Comparison of ENCODE assay signal across 31 cellular contexts in the genomic region with DNA sequence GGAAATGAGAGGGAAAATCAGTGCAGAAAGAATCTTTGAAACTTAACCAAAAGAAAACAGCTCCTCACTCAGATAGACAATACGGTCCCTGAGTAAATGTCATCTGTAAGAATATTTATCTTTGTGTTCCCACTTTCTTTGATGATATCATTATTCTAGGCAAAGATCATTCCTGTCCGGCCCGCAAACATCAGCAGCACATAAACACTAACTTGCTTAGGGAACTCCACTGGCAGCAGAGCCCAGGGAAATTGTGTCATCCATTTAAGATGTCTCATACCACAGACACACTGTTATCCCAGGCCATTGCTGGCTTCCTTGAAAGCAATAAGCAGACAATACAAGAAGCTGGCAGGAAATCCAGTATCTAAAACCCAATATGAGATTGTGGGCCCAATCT. TPM values are rescaled to one million over a fixed set of nuclear protein-coding genes. Genes with fewer than 3 reads are reported as not detected.
DNase-seq lines count a peak whose midpoint lies in the region; ATAC-seq and TF ChIP-seq lines count a peak whose summit lies in the region.
"Had no signal": no experiment of that assay in that cellular context is flagged by ENCODE, and none has a peak within 500 bp of the region (broad histone marks: within the 10 kb centered on the region; RNA-seq: fewer than 3 reads in every experiment).

No MANE protein-coding gene starts in this region.

- H3K23ac ChIP-seq in IMR-90 (ENCODE audit: low read depth, low read length): no peak overlapping the region

- no peak overlapping the region for H3K56ac ChIP-seq in IMR-90 (ENCODE audit: extremely low read depth, insufficient read depth, low read length)

- H2AK9ac ChIP-seq in IMR-90 (replicated peaks; ENCODE audit: low read depth, low read length, poor library complexity): no peak overlapping the region

- no peak overlapping the region for H2BK15ac ChIP-seq in IMR-90 (ENCODE audit: low read depth, low read length)

- H4K8ac ChIP-seq in IMR-90 (ENCODE audit: low read depth in 2 of 2, low read length in 2 of 2): no peak overlapping the region

- H3K14ac ChIP-seq in IMR-90 (replicated peaks; ENCODE audit: low read depth, low read length): no peak overlapping the region

- TF ChIP-seq RAD21 in IMR-90 (IDR thresholded peaks at IDR 0.05; ENCODE audit: low read length): no peak

- dilution Hi-C loops in IMR-90 (cut with HindIII; ENCODE audit: low sequenced_read_pairs, unreplicated experiment): no loop called here

- no peak overlapping the region for H3K18ac ChIP-seq in IMR-90 (ENCODE audit: low read depth, low read length)

- no peaks in the 10 kb centered on the region for H3K79me1 ChIP-seq in IMR-90 (ENCODE audit: low read depth in 1 of 2, low read length in 2 of 2)

- in situ Hi-C loops in IMR-90 (cut with MboI; ENCODE audit: low sequenced_read_pairs): no loop called here
- in situ Hi-C loops in astrocyte of the spinal cord (cut with HindIII; ENCODE audit: low sequenced_read_pairs): no loop called here

- H3K4ac ChIP-seq in IMR-90 (ENCODE audit: low read depth, low read length): no peak overlapping the region

- H3K9me3 Mint-ChIP-seq in activated CD8-positive, alpha-beta T cell treated with anti-CD3 and anti-CD28 coated beads, Interleukin-2, amount 10 ng/mL, durations not matched to agents 7 days and 5 days (ENCODE audit: insufficient read depth): no peaks in the 10 kb centered on the region
- H3K9me3 Mint-ChIP-seq: naive B cell had no signal

- no peaks in the 10 kb centered on the region for H3K4me1 ChIP-seq in IMR-90 (ENCODE audit: control insufficient read depth, insufficient read depth, low read length)
- H3K4me1 ChIP-seq: colonic mucosa, foreskin keratinocyte, SJCRH30, tibial nerve had no signal

- H3K4me2 ChIP-seq in IMR-90 (ENCODE audit: low read depth, low read length): peak overlapping the region; percentile 27; the same call in 1 of the 2 replicates

- POLR2A ChIA-PET in IMR-90 (lab: Charles Lee; ENCODE audit: unreplicated experiment): no interaction called here
- POLR2A ChIA-PET in activated CD8-positive, alpha-beta T cell treated with anti-CD3 and anti-CD28 coated beads, Interleukin-2, amount 10 ng/mL, durations not matched to agents 7 days and 5 days (lab: Charles Lee): no interaction called here

- H3K27ac Mint-ChIP-seq in activated CD8-positive, alpha-beta T cell treated with anti-CD3 and anti-CD28 coated beads, Interleukin-2, amount 10 ng/mL, durations not matched to agents 7 days and 5 days: no peak overlapping the region
- H3K27ac Mint-ChIP-seq: activated naive CD8-positive, alpha-beta T cell treated with anti-CD3 and anti-CD28 coated beads, Interleukin-2, amount 10 ng/mL, durations not matched to agents 7 days and 5 days; brain; CD14-positive monocyte; endodermal cell; stimulated activated naive CD8-positive, alpha-beta T cell treated with anti-CD3 and anti-CD28 coated beads, Interleukin-15, amount 100 ng/mL, for 72 hours had no signal

- no peaks in the 10 kb centered on the region for H3K27me3 Mint-ChIP-seq in activated CD8-positive, alpha-beta T cell treated with anti-CD3 and anti-CD28 coated beads, Interleukin-2, amount 10 ng/mL, durations not matched to agents 7 days and 5 days (ENCODE audit: low read depth)
- H3K27me3 Mint-ChIP-seq: activated naive CD8-positive, alpha-beta T cell treated with anti-CD3 and anti-CD28 coated beads, Interleukin-2, amount 10 ng/mL, durations not matched to agents 7 days and 5 days; brain; naive B cell; stimulated activated naive CD8-positive, alpha-beta T cell treated with anti-CD3 and anti-CD28 coated beads, Interleukin-15, amount 100 ng/mL, for 72 hours had no signal

- no TSS peak for BruUV-seq in IMR-90 (replicated peaks; lab: Mats Ljungman, UMichigan)

- no peaks in the 10 kb centered on the region for H3K9me3 ChIP-seq in IMR-90 (ENCODE audit: control insufficient read depth, insufficient read depth, low read length)
- H3K9me3 ChIP-seq: colonic mucosa, SJCRH30 had no signal

- no peaks in the 10 kb centered on the region for H3K36me3 Mint-ChIP-seq in activated CD8-positive, alpha-beta T cell treated with anti-CD3 and anti-CD28 coated beads, Interleukin-2, amount 10 ng/mL, durations not matched to agents 7 days and 5 days (ENCODE audit: low read depth)
- H3K36me3 Mint-ChIP-seq: activated naive CD8-positive, alpha-beta T cell treated with anti-CD3 and anti-CD28 coated beads, Interleukin-2, amount 10 ng/mL, durations not matched to agents 7 days and 5 days; brain; CD14-positive monocyte; naive B cell had no signal

- no peak overlapping the region for H3K27ac ChIP-seq in IMR-90 (ENCODE audit: insufficient read depth, low read length)
- H3K27ac ChIP-seq: colonic mucosa, foreskin keratinocyte, SJCRH30, tibial nerve, WERI-Rb-1 had no signal

- H3K4me3 ChIP-seq in IMR-90 (ENCODE audit: insufficient read depth, low read depth, low read length): no peak overlapping the region
- no peak overlapping the region for H3K4me3 ChIP-seq in astrocyte of the spinal cord (ENCODE audit: low read depth, low read length)
- H3K4me3 ChIP-seq: colonic mucosa, SJCRH30, tibial nerve had no signal

- TF ChIP-seq CTCF in IMR-90 (conservative IDR thresholded peaks at IDR 0.05; ENCODE audit: low read depth, low read length) (no peak), astrocyte of the spinal cord (IDR thresholded peaks at IDR 0.05; ENCODE audit: low read depth, low read length) (no peak)

- H3K4me3 Mint-ChIP-seq in activated CD8-positive, alpha-beta T cell treated with anti-CD3 and anti-CD28 coated beads, Interleukin-2, amount 10 ng/mL, durations not matched to agents 7 days and 5 days: no peak overlapping the region
- H3K4me3 Mint-ChIP-seq: activated naive CD8-positive, alpha-beta T cell treated with anti-CD3 and anti-CD28 coated beads, Interleukin-2, amount 10 ng/mL, durations not matched to agents 7 days and 5 days; brain; CD14-positive monocyte; endodermal cell; naive B cell; stimulated activated naive CD8-positive, alpha-beta T cell treated with anti-CD3 and anti-CD28 coated beads, Interleukin-15, amount 100 ng/mL, for 72 hours had no signal

- peak; percentile 99 for ATAC-seq in IMR-90 (ENCODE audit: low read depth)
- ATAC-seq in activated CD8-positive, alpha-beta T cell treated with anti-CD3 and anti-CD28 coated beads, Interleukin-2, amount 10 ng/mL, durations not matched to agents 7 days and 5 days: no peak
- no peak for ATAC-seq in HG02763 (IDR thresholded peaks at IDR 0.05; ENCODE audit: unreplicated experiment)
- no peak for ATAC-seq in HG02852 (IDR thresholded peaks at IDR 0.05; ENCODE audit: unreplicated experiment)
- ATAC-seq: foreskin keratinocyte; left lobe of liver; Panc1; stimulated activated naive CD8-positive, alpha-beta T cell treated with anti-CD3 and anti-CD28 coated beads, Interleukin-15, amount 100 ng/mL, for 72 hours had no signal

- no peak overlapping the region for H2AK5ac ChIP-seq in IMR-90 (ENCODE audit: low read depth, low read length)

- no peaks in the 10 kb centered on the region; the same call in 1 of the 2 replicates for H3K9me1 ChIP-seq in IMR-90 (ENCODE audit: insufficient read depth, low read length)

- H2BK5ac ChIP-seq in IMR-90 (ENCODE audit: low read depth, low read length, poor library complexity, severe bottlenecking): no peak overlapping the region

- TF ChIP-seq POLR2A in IMR-90 (IDR thresholded peaks at IDR 0.05; ENCODE audit: low read depth, low read length): no peak

- intact Hi-C loops in IMR-90 (cut with micrococcal nuclease): loop anchor here (1.0 kb wide), 1 partner anchor 9 kb away; no protein-coding TSS in a partner anchor

- H2AFZ ChIP-seq in IMR-90 (replicated peaks; ENCODE audit: low read length, poor library complexity): no peak overlapping the region

- H3K36me3 ChIP-seq in IMR-90 (ENCODE audit: control insufficient read depth, insufficient read depth, low read length): no peaks in the 10 kb centered on the region
- H3K36me3 ChIP-seq: colonic mucosa, SJCRH30, tibial nerve, WERI-Rb-1 had no signal

- H3K27me3 ChIP-seq in IMR-90 (ENCODE audit: control insufficient read depth, insufficient read depth, low read length): peaks cover 28% of the 10 kb centered on the region
- H3K27me3 ChIP-seq: colonic mucosa, tibial nerve had no signal

- no peaks in the 10 kb centered on the region for H4K20me1 ChIP-seq in IMR-90 (ENCODE audit: insufficient read depth, low read length)

- CTCF ChIA-PET in IMR-90 (lab: Yijun Ruan, JAX): interaction anchor here (1.5 kb wide), 1 partner anchor 9 kb away, joined by 4 read pairs; no protein-coding TSS in a partner anchor
- CTCF ChIA-PET in activated CD8-positive, alpha-beta T cell treated with anti-CD3 and anti-CD28 coated beads, Interleukin-2, amount 10 ng/mL, durations not matched to agents 7 days and 5 days (lab: Charles Lee): interaction anchor here (0.9 to 2.4 kb wide), 2 partner anchors 17 to 183 kb away, joined by 3 to 9 read pairs; no protein-coding TSS in a partner anchor

- H4K91ac ChIP-seq in IMR-90 (ENCODE audit: insufficient read depth, low read depth, low read length): no peak overlapping the region

- no peak overlapping the region for H2BK120ac ChIP-seq in IMR-90 (ENCODE audit: low read depth, low read length)

- no peak overlapping the region for H3K9ac ChIP-seq in IMR-90 (ENCODE audit: low read depth, low read length)

- peak; percentile 75 for DNase-seq in AG20443 (ENCODE audit: low spot score)
- peak; percentile 83 for DNase-seq in IMR-90
- peak; percentile 52 for DNase-seq in astrocyte of the spinal cord (ENCODE audit: low read depth, low spot score)
- peak; percentile 24 for DNase-seq in iris pigment epithelial cell (ENCODE audit: low read depth)
- no peak for DNase-seq in activated CD8-positive, alpha-beta T cell treated with anti-CD3 and anti-CD28 coated beads, Interleukin-2, amount 10 ng/mL, durations not matched to agents 7 days and 5 days
- DNase-seq in NCI-H1694 (lab: John Stamatoyannopoulos, UW): no peak
- DNase-seq: activated CD4-positive, alpha-beta T cell treated with anti-CD3 and anti-CD28 coated beads, Interleukin-2, amount 50 U/mL, for 48 hours; activated naive CD8-positive, alpha-beta T cell treated with anti-CD3 and anti-CD28 coated beads, Interleukin-2, amount 10 ng/mL, durations not matched to agents 7 days and 5 days; colonic mucosa; endodermal cell; foreskin keratinocyte; Kasumi-1; naive B cell; NCI-H1092; NCI-H2029 treated with DMSO at 0.1 percent for 48 hours; NCI-H345; NK-92 treated with Interleukin-12 subunit alpha and Interleukin-12 subunit beta, amount 100 ng/mL, for 24 hours; retina; SJCRH30; stimulated activated CD4-positive, alpha-beta T cell treated with anti-CD3 and anti-CD28 coated beads, Interleukin-12 subunit alpha, Interleukin-12 subunit beta, amount 100 ng/mL, for 4 hours; stimulated activated naive CD8-positive, alpha-beta T cell treated with anti-CD3 and anti-CD28 coated beads, Interleukin-15, amount 100 ng/mL, for 72 hours; T-helper 2 cell; WERI-Rb-1 had no signal

- H2BK20ac ChIP-seq in IMR-90 (ENCODE audit: low read depth, low read length): no peak overlapping the region

- 0% methylated on average over 2 of the region's 3 CpGs; no CpG with 5 or more reads in 1 of the 2 experiments for WGBS in IMR-90 (ENCODE audit: extremely low coverage in 2 of 2, insufficient read length in 1 of 2), 2 experiments

- no peaks in the 10 kb centered on the region for H3K4me1 Mint-ChIP-seq in activated CD8-positive, alpha-beta T cell treated with anti-CD3 and anti-CD28 coated beads, Interleukin-2, amount 10 ng/mL, durations not matched to agents 7 days and 5 days (ENCODE audit: low read depth)
- H3K4me1 Mint-ChIP-seq: activated naive CD8-positive, alpha-beta T cell treated with anti-CD3 and anti-CD28 coated beads, Interleukin-2, amount 10 ng/mL, durations not matched to agents 7 days and 5 days; CD14-positive monocyte; stimulated activated naive CD8-positive, alpha-beta T cell treated with anti-CD3 and anti-CD28 coated beads, Interleukin-15, amount 100 ng/mL, for 72 hours had no signal

- no peak overlapping the region for H4K5ac ChIP-seq in IMR-90 (ENCODE audit: low read depth, low read length)

RNA-seq across cellular contexts. Expression of gene CD96, which starts 20.1 kb away (rescaled TPM):
- total RNA-seq in IMR-90 (2012; rRNA removed): 0.18 and 0.28 TPM in 2 replicates
- polyA plus RNA-seq in IMR-90 (2012; rRNA removed): 0.05 and 0.06 TPM in 2 replicates
- 0.04 and 0.05 TPM in 2 replicates for polyA plus RNA-seq in IMR-90 (2012; cell fraction: cytosol; rRNA removed)
- 0.21 TPM in 1 of 2 replicates, not detected in the other for polyA plus RNA-seq in IMR-90 (2012; cell fraction: nucleus; rRNA removed; ENCODE audit: low replicate concordance)
- total RNA-seq in activated CD8-positive, alpha-beta T cell treated with anti-CD3 and anti-CD28 coated beads, Interleukin-2, amount 10 ng/mL, durations not matched to agents 7 days and 5 days: 100 to 1,000 TPM; 293 to 303 TPM
- total RNA-seq: A673, endodermal cell had no signal

Comparison
In these comparisons a context has a peak if more than half of its experiments do, and no peak if none do; other contexts are left out.
1. DNase-seq: peak in AG20443 (single experiment), IMR-90 (single experiment), astrocyte of the spinal cord (single experiment) and iris pigment epithelial cell (single experiment); none in activated CD8-positive, alpha-beta T cell treated with anti-CD3 and anti-CD28 coated beads, Interleukin-2, amount 10 ng/mL, durations not matched to agents 7 days and 5 days (single experiment) and NCI-H1694 (single experiment).
2. RNA of gene CD96, which starts 20.1 kb away (total RNA-seq): 293 to 303 TPM in activated CD8-positive, alpha-beta T cell treated with anti-CD3 and anti-CD28 coated beads, Interleukin-2, amount 10 ng/mL, durations not matched to agents 7 days and 5 days; 0.18 to 0.28 TPM in IMR-90; every median in the first group is over 100 times any median in the second.